In the genomic region with DNA sequence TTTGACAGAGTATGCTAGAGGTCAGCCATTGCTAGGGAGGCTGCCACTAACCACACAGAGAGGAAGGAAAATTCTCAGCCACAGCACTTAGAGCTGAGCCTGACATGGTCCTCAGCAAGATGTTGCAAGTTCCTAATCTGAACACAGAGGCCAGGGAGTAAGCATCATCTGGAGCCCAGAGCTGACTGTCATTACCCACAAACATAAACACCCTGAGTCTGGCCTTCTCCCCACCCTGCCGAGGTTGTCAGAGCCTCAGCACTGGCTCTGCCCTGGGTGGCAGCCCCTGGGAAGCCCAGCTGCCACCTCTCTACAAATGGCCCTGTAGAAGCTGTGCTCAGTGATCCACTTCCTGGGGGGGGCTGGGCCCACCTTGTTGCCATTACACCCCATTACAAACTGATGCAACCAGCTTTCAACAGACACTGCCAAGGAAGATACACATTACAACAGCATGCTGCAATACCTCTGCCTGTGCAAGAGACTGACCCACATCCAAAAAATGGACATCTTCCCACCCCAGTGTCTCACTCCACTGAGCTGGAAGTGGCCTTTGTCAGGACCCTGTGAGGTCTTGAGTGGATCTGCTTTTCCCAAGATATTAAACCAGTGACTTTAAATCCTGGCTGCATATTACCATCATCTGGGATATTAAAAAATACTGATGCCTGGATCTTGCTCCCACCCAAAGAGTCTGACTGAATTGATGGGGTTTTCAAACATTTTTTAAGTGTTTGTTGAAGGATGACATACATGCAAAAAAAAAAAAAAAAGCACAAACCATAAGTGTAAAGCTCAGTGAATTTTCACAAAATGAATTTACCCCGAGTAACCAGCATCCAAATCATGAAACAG, we compare ENCODE assay signal across 1 cellular context.
TF ChIP-seq lines count a peak whose summit lies in the region.

No MANE protein-coding gene starts in this region.

TF ChIP-seq in K562, 482 proteins besides CTCF, POLR2A, EP300 and RAD21 (continued from another document):
- TF ChIP-seq ZNF239 (CRISPR knock-in tag; IDR thresholded peaks at IDR 0.05): no peak
- TF ChIP-seq NFRKB (IDR thresholded peaks at IDR 0.05; ENCODE audit: low read depth): peak; percentile 46; the same call in 1 of the 2 replicates
- TF ChIP-seq, protein P1, sequence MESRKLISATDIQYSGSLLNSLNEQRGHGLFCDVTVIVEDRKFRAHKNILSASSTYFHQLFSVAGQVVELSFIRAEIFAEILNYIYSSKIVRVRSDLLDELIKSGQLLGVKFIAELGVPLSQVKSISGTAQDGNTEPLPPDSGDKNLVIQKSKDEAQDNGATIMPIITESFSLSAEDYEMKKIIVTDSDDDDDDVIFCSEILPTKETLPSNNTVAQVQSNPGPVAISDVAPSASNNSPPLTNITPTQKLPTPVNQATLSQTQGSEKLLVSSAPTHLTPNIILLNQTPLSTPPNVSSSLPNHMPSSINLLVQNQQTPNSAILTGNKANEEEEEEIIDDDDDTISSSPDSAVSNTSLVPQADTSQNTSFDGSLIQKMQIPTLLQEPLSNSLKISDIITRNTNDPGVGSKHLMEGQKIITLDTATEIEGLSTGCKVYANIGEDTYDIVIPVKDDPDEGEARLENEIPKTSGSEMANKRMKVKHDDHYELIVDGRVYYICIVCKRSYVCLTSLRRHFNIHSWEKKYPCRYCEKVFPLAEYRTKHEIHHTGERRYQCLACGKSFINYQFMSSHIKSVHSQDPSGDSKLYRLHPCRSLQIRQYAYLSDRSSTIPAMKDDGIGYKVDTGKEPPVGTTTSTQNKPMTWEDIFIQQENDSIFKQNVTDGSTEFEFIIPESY (CRISPR knock-in tag; IDR thresholded peaks at IDR 0.05): no peak
